8 cellular contexts compared by ENCODE assay signal in genomic region chr11:27250867-27251266, GRCh38.
"Had no signal": no experiment of that assay in that cellular context is flagged by ENCODE, and none has a peak within 500 bp of the region (broad histone marks: within the 10 kb centered on the region; RNA-seq: fewer than 3 reads in every experiment).

No MANE protein-coding gene starts in this region.

- H3K9me3 Mint-ChIP-seq: HFFc6 had no signal

- H3K4me2 ChIP-seq: GM23338 had no signal

- FAIRE-seq: H1, H54 had no signal

- H3K27ac Mint-ChIP-seq: GM23338, H9, HFFc6, IgD-negative memory B cell had no signal

- H3K4me3 ChIP-seq: GM23338 had no signal

- H3K4me3 Mint-ChIP-seq: GM23338, H9, HFFc6, IgD-negative memory B cell had no signal

- H2AFZ ChIP-seq: GM23338 had no signal

- H3K27ac ChIP-seq: HL-60 had no signal

- DNase-seq: H9, HCEC 1CT, HFFc6 had no signal

- ATAC-seq: GM23338 had no signal
